Comparison of ENCODE assay signal across 12 cellular contexts in the genomic region with DNA sequence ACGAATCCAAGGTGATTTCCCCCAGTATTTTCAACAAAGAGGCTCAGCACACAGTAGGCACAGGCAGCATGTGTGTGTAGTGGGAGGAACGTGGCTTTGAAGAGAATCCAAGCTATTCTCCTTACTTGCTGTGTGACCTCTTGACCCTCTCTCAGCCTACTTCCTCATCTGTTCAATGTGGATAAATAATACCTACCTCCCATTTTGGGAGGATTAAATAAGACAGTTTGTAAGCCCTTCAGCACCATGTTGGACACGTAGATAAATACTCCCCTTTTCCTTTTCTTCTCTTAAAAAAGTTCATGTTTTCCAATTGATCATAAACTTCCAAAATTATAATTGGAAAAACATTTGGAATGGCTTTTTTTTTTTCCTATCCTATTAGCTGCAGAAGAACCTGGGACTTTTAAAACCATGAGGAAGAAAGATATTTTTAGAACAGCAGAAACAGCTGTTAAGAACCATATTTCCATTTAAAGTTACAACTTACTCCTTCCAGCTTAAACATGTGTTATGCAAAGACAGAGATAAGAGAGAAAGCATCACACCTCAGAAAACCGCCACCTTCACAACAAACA. TPM values are rescaled to one million over a fixed set of nuclear protein-coding genes. Genes with fewer than 3 reads are reported as not detected.
DNase-seq lines count a peak whose midpoint lies in the region; ATAC-seq, FAIRE-seq and TF ChIP-seq lines count a peak whose summit lies in the region.
"Had no signal": no experiment of that assay in that cellular context is flagged by ENCODE, and none has a peak within 500 bp of the region (broad histone marks: within the 10 kb centered on the region; RNA-seq: fewer than 3 reads in every experiment).

No MANE protein-coding gene starts in this region.

- H3K4me1 ChIP-seq in OCI-LY1 (ENCODE audit: insufficient read depth, low read length, severe bottlenecking) (peaks cover 11% of the 10 kb centered on the region), neural progenitor cell (peaks cover 10% of the 10 kb centered on the region), left lung (no peaks in the 10 kb centered on the region)

- H4K20me1 ChIP-seq in OCI-LY1 (ENCODE audit: insufficient read depth, low read length), result no peaks in the 10 kb centered on the region
- H4K20me1 ChIP-seq in neural progenitor cell (ENCODE audit: low read depth), result no peaks in the 10 kb centered on the region

- no peak for TF ChIP-seq CTCF in OCI-LY1 (IDR thresholded peaks at IDR 0.05; ENCODE audit: low read length)
- no peak for TF ChIP-seq CTCF in brain microvascular endothelial cell (IDR thresholded peaks at IDR 0.05; ENCODE audit: low read depth, low read length, missing control alignments)
- no peak for TF ChIP-seq CTCF in neural progenitor cell (IDR thresholded peaks at IDR 0.05)
- no peak for TF ChIP-seq CTCF in left lung (IDR thresholded peaks at IDR 0.05)

- peaks cover 7% of the 10 kb centered on the region for H3K9me3 Mint-ChIP-seq in neural progenitor cell
- H3K9me3 Mint-ChIP-seq: activated CD4-positive, alpha-beta memory T cell treated with anti-CD3 and anti-CD28 coated beads, Interleukin-2, amount 10 ng/mL, durations not matched to agents 7 days and 5 days; activated T-helper 2 cell treated with anti-CD3 and anti-CD28 coated beads, Interferon-gamma antibody, Interleukin-2, Interleukin-4, amounts not matched to agents 10 μg/mL and 5 μg/mL and 100 μg/mL, durations not matched to agents 14 hours and 24 hours and 36 hours had no signal

- H3K36me3 Mint-ChIP-seq in neural progenitor cell, result peaks cover 40% of the 10 kb centered on the region

- no peaks in the 10 kb centered on the region for H3K27me3 ChIP-seq in OCI-LY1 (ENCODE audit: insufficient read depth, low read length)
- no peaks in the 10 kb centered on the region for H3K27me3 ChIP-seq in brain microvascular endothelial cell (replicated peaks)
- H3K27me3 ChIP-seq in neural progenitor cell, result no peaks in the 10 kb centered on the region
- no peaks in the 10 kb centered on the region for H3K27me3 ChIP-seq in left lung

- peak; percentile 35 for FAIRE-seq in GM18507 (lab: Jason Lieb, UNC)

- H3K9me2 ChIP-seq in OCI-LY1 (ENCODE audit: low read depth, low read length), result no peaks in the 10 kb centered on the region

- DNase-seq in GM18507 (ENCODE audit: extremely low spot score, insufficient read length, low read depth), result no peak
- no peak for DNase-seq in brain microvascular endothelial cell
- peak; percentile 31 for DNase-seq in neural progenitor cell (ENCODE audit: low spot score)
- no peak for DNase-seq in left lung
- DNase-seq in medulla oblongata (ENCODE audit: extremely low spot score), result no peak
- no peak for DNase-seq in H4 (ENCODE audit: low spot score)
- DNase-seq: activated CD4-positive, alpha-beta memory T cell treated with anti-CD3 and anti-CD28 coated beads, Interleukin-2, amount 10 ng/mL, durations not matched to agents 7 days and 5 days; left cardiac atrium had no signal

- H3K36me3 ChIP-seq in OCI-LY1 (ENCODE audit: insufficient read depth, low read length), result peaks cover 58% of the 10 kb centered on the region
- no peaks in the 10 kb centered on the region for H3K36me3 ChIP-seq in brain microvascular endothelial cell (replicated peaks)
- no peaks in the 10 kb centered on the region for H3K36me3 ChIP-seq in neural progenitor cell
- H3K36me3 ChIP-seq in left lung, result no peaks in the 10 kb centered on the region

- no peaks in the 10 kb centered on the region for H3K9me3 ChIP-seq in OCI-LY1 (ENCODE audit: low read length)
- H3K9me3 ChIP-seq in neural progenitor cell (ENCODE audit: low read depth), result no peaks in the 10 kb centered on the region
- H3K9me3 ChIP-seq in left lung, result no peaks in the 10 kb centered on the region

- intact Hi-C loops in left lung (cut with DNase I), result no loop called here

- H3K27ac ChIP-seq in OCI-LY1 (ENCODE audit: low read depth, low read length, poor library complexity, severe bottlenecking) (peak overlapping the region; percentile 54), brain microvascular endothelial cell (peak overlapping the region; percentile 57), neural progenitor cell (no peak overlapping the region), left lung (no peak overlapping the region)

- no peaks in the 10 kb centered on the region for H3K79me2 ChIP-seq in OCI-LY1 (ENCODE audit: insufficient read depth, low read length)
- no peaks in the 10 kb centered on the region for H3K79me2 ChIP-seq in neural progenitor cell (ENCODE audit: low read depth)

- no peaks in the 10 kb centered on the region for H3K27me3 Mint-ChIP-seq in neural progenitor cell (ENCODE audit: insufficient read depth, low read depth)
- H3K27me3 Mint-ChIP-seq: activated CD4-positive, alpha-beta memory T cell treated with anti-CD3 and anti-CD28 coated beads, Interleukin-2, amount 10 ng/mL, durations not matched to agents 7 days and 5 days had no signal

- ATAC-seq in left lung (no peak), GM18858 (IDR thresholded peaks at IDR 0.05; ENCODE audit: unreplicated experiment) (no peak)

- H3F3A ChIP-seq in OCI-LY1 (ENCODE audit: insufficient read depth, low read length) (no peaks in the 10 kb centered on the region), neural progenitor cell (ENCODE audit: low read depth) (peaks cover 6% of the 10 kb centered on the region)

- in situ Hi-C loops in brain microvascular endothelial cell (cut with HindIII; ENCODE audit: low pct_ligation_motif_present, low sequenced_read_pairs), result no loop called here

- H3K4me1 Mint-ChIP-seq in neural progenitor cell, result peaks cover 13% of the 10 kb centered on the region
- H3K4me1 Mint-ChIP-seq: activated CD4-positive, alpha-beta memory T cell treated with anti-CD3 and anti-CD28 coated beads, Interleukin-2, amount 10 ng/mL, durations not matched to agents 7 days and 5 days had no signal

- H3K4me2 ChIP-seq in OCI-LY1 (ENCODE audit: low read length) (no peak overlapping the region), neural progenitor cell (no peak overlapping the region)

- peak overlapping the region; percentile 54 for H3K27ac Mint-ChIP-seq in neural progenitor cell
- H3K27ac Mint-ChIP-seq: activated CD4-positive, alpha-beta memory T cell treated with anti-CD3 and anti-CD28 coated beads, Interleukin-2, amount 10 ng/mL, durations not matched to agents 7 days and 5 days; activated T-helper 2 cell treated with anti-CD3 and anti-CD28 coated beads, Interferon-gamma antibody, Interleukin-2, Interleukin-4, amounts not matched to agents 10 μg/mL and 5 μg/mL and 100 μg/mL, durations not matched to agents 14 hours and 24 hours and 36 hours had no signal

- H3K9ac ChIP-seq in OCI-LY1 (ENCODE audit: low read length), result no peak overlapping the region
- no peak overlapping the region for H3K9ac ChIP-seq in neural progenitor cell

- peak overlapping the region; percentile 46 for H3K4me3 Mint-ChIP-seq in neural progenitor cell
- H3K4me3 Mint-ChIP-seq: activated CD4-positive, alpha-beta memory T cell treated with anti-CD3 and anti-CD28 coated beads, Interleukin-2, amount 10 ng/mL, durations not matched to agents 7 days and 5 days had no signal

- H3K4me3 ChIP-seq in OCI-LY1 (ENCODE audit: low read depth, low read length, poor library complexity, severe bottlenecking) (no peak overlapping the region), brain microvascular endothelial cell (ENCODE audit: low read depth, low read length) (no peak overlapping the region), neural progenitor cell (no peak overlapping the region), left lung (no peak overlapping the region)
- H3K4me3 ChIP-seq: skin epidermis had no signal

- H2AFZ ChIP-seq in OCI-LY1 (ENCODE audit: low read length) (no peak overlapping the region), neural progenitor cell (replicated peaks) (no peak overlapping the region)

RNA-seq across cellular contexts. Expression of gene TMEM131L, which starts 56.1 kb away (rescaled TPM):
- 13.7 and 14.8 TPM in 2 replicates for total RNA-seq in neural progenitor cell (ENCODE audit: low replicate concordance)
- total RNA-seq in left lung, result 10 to 100 TPM; 17.6 to 20.2 TPM
- total RNA-seq in H4 (2014; rRNA removed; shearing (Covaris generic)), result 13.5 and 14.2 TPM in 2 replicates

Comparison
In these comparisons a context has a peak if more than half of its experiments do, and no peak if none do; other contexts are left out.
1. H3K27ac ChIP-seq: peak in OCI-LY1 (single experiment) and brain microvascular endothelial cell (single experiment); none in neural progenitor cell (single experiment) and left lung (0 of 2).